Comparison of ENCODE assay signal across 1 cellular context in genomic region chr9:132670359-132670815, GRCh38.
TF ChIP-seq lines count a peak whose summit lies in the region.

TSS of gene GTF3C4 (plus strand) at chr9:132670464. CDS start at chr9:132670599, 135 bp downstream.

TF ChIP-seq in HepG2, 621 proteins besides CTCF, POLR2A, EP300 and RAD21 (continued from another document and continues in another):
- TF ChIP-seq SNAPC4 (CRISPR knock-in tag; IDR thresholded peaks at IDR 0.05) (no peak), ZNF326 (CRISPR knock-in tag; IDR thresholded peaks at IDR 0.05; ENCODE audit: borderline replicate concordance) (no peak), MIER2 (CRISPR knock-in tag; IDR thresholded peaks at IDR 0.05) (no peak; the same call in 1 of the 2 replicates), SP5 (CRISPR knock-in tag; IDR thresholded peaks at IDR 0.05; ENCODE audit: borderline replicate concordance, low read depth) (no peak; the same call in 1 of the 2 replicates), PREB (CRISPR knock-in tag; IDR thresholded peaks at IDR 0.05) (no peak), TMF1 (CRISPR knock-in tag; IDR thresholded peaks at IDR 0.05; ENCODE audit: low read depth) (no peak), SMAD9 (CRISPR knock-in tag; IDR thresholded peaks at IDR 0.05) (no peak), ZNF367 (CRISPR knock-in tag; IDR thresholded peaks at IDR 0.05; ENCODE audit: borderline replicate concordance) (no peak), MLX (CRISPR knock-in tag; IDR thresholded peaks at IDR 0.05) (no peak), JDP2 (CRISPR knock-in tag; IDR thresholded peaks at IDR 0.05; ENCODE audit: borderline replicate concordance) (no peak), ZNF292 (CRISPR knock-in tag; IDR thresholded peaks at IDR 0.05; ENCODE audit: borderline replicate concordance, low read depth) (no peak), RXRA (CRISPR knock-in tag; IDR thresholded peaks at IDR 0.05) (no peak), SIX1 (CRISPR knock-in tag; IDR thresholded peaks at IDR 0.05; ENCODE audit: borderline replicate concordance) (no peak), NR2F1 (CRISPR knock-in tag; IDR thresholded peaks at IDR 0.05) (no peak), HMG20B (CRISPR knock-in tag; conservative IDR thresholded peaks at IDR 0.05) (no peak), HNRNPLL (IDR thresholded peaks at IDR 0.05; ENCODE audit: low read depth, low read length, poor library complexity, severe bottlenecking) (no peak), TBP (CRISPR knock-in tag; IDR thresholded peaks at IDR 0.05) (no peak), REXO4 (CRISPR knock-in tag; IDR thresholded peaks at IDR 0.05; ENCODE audit: borderline replicate concordance) (no peak), ZSCAN5A (CRISPR knock-in tag; IDR thresholded peaks at IDR 0.05; ENCODE audit: borderline replicate concordance) (no peak), ZNF33A (CRISPR knock-in tag; IDR thresholded peaks at IDR 0.05; ENCODE audit: borderline replicate concordance) (no peak), SMAD1 (CRISPR knock-in tag; IDR thresholded peaks at IDR 0.05; ENCODE audit: borderline replicate concordance, low read depth) (no peak), THAP7 (CRISPR knock-in tag; IDR thresholded peaks at IDR 0.05) (no peak), ZNF75D (CRISPR knock-in tag; IDR thresholded peaks at IDR 0.05; ENCODE audit: borderline replicate concordance) (no peak), KMT2B (CRISPR knock-in tag; IDR thresholded peaks at IDR 0.05) (peak; percentile 63; the same call in 1 of the 2 replicates), ZNF839 (CRISPR knock-in tag; IDR thresholded peaks at IDR 0.05; ENCODE audit: borderline replicate concordance) (no peak), ZNF605 (CRISPR knock-in tag; IDR thresholded peaks at IDR 0.05) (no peak), CREBL2 (CRISPR knock-in tag; IDR thresholded peaks at IDR 0.05; ENCODE audit: borderline replicate concordance) (no peak), ZNF569 (CRISPR knock-in tag; IDR thresholded peaks at IDR 0.05; ENCODE audit: borderline replicate concordance) (no peak), HNF1A (IDR thresholded peaks at IDR 0.05; ENCODE audit: low read depth) (no peak), HNF1A (CRISPR knock-in tag; IDR thresholded peaks at IDR 0.05; ENCODE audit: borderline replicate concordance) (no peak), U2AF1 (optimal IDR thresholded peaks at IDR 0.05; ENCODE audit: low read depth, low read length) (no peak), CEBPZ (IDR thresholded peaks at IDR 0.05; ENCODE audit: low read length) (no peak), ARID5B (CRISPR knock-in tag; IDR thresholded peaks at IDR 0.05) (no peak), ZFP90 (CRISPR knock-in tag; IDR thresholded peaks at IDR 0.05; ENCODE audit: borderline replicate concordance) (no peak), ZFP91 (CRISPR knock-in tag; IDR thresholded peaks at IDR 0.05; ENCODE audit: borderline replicate concordance) (no peak; the same call in 1 of the 2 replicates)
